In genomic region chr7:106504207-106504606, GRCh38 we compare ENCODE assay signal across 20 cellular contexts.
"Had no signal": no experiment of that assay in that cellular context is flagged by ENCODE, and none has a peak within 500 bp of the region (broad histone marks: within the 10 kb centered on the region; RNA-seq: fewer than 3 reads in every experiment).

No MANE protein-coding gene starts in this region.

- H3K9me3 Mint-ChIP-seq: natural killer cell, T-cell had no signal

- H3K27ac Mint-ChIP-seq: natural killer cell, T-cell had no signal

- FAIRE-seq: frontal cortex, TTC549 had no signal

- H3K4me3 ChIP-seq: tibial artery had no signal

- H3K9me3 ChIP-seq: tibial artery had no signal

- H3K4me3 Mint-ChIP-seq: natural killer cell, T-cell had no signal

- H3K27ac ChIP-seq: brain microvascular endothelial cell, tibial artery, WERI-Rb-1 had no signal

- H3K36me3 Mint-ChIP-seq: natural killer cell, T-cell had no signal

- ATAC-seq: esophagus mucosa, left ventricle myocardium superior, natural killer cell, SK-N-SH treated with all-trans-retinoic acid at 6 μM for 48 hours, T-cell had no signal

- H3K36me3 ChIP-seq: brain microvascular endothelial cell, tibial artery, WERI-Rb-1 had no signal

- H3K4me1 Mint-ChIP-seq: natural killer cell, T-cell had no signal

- H3K4me1 ChIP-seq: tibial artery had no signal

- H3K27me3 ChIP-seq: brain microvascular endothelial cell, tibial artery had no signal

- DNase-seq: activated CD4-positive, alpha-beta T cell treated with anti-CD3 and anti-CD28 coated beads, Interleukin-2, amount 50 U/mL, for 4 hours; activated CD4-positive, CD25-positive, alpha-beta regulatory T cell treated with anti-CD3 and anti-CD28 coated beads, Interleukin-2, amount 50 U/mL, for 72 hours; activated gamma-delta T cell; aorta; caudate nucleus; dermis blood vessel endothelial cell; effector CD8-positive, alpha-beta T cell; hypothalamus; left ventricle myocardium superior; midbrain; natural killer cell; retina; T-cell; tibial artery; WERI-Rb-1 had no signal
